In genomic region chr19:1648926-1649541, GRCh38 we compare ENCODE assay signal across 10 cellular contexts. TPM values are rescaled to one million over a fixed set of nuclear protein-coding genes. Genes with fewer than 3 reads are reported as not detected.
DNase-seq lines count a peak whose midpoint lies in the region; ATAC-seq and TF ChIP-seq lines count a peak whose summit lies in the region.
"Had no signal": no experiment of that assay in that cellular context is flagged by ENCODE, and none has a peak within 500 bp of the region (broad histone marks: within the 10 kb centered on the region; RNA-seq: fewer than 3 reads in every experiment).

No MANE protein-coding gene starts in this region.

- H3K27me3 ChIP-seq in Karpas-422 (ENCODE audit: low read length) (no peaks in the 10 kb centered on the region), testis (no peaks in the 10 kb centered on the region)
- H3K27me3 ChIP-seq: cardiac muscle cell had no signal

- DNase-seq in stimulated activated CD4-positive, alpha-beta T cell treated with anti-CD3 and anti-CD28 coated beads, Interleukin-4, amount 100 ng/mL, for 24 hours = peak; percentile 24
- DNase-seq in stimulated activated CD4-positive, alpha-beta T cell treated with anti-CD3 and anti-CD28 coated beads, Interleukin-1b, Interleukin-23, amount 100 ng/mL, for 48 hours = no peak
- DNase-seq in Karpas-422 (peak; percentile 68), germinal center (ENCODE audit: low spot score) (peak; percentile 71), testis (no peak)
- DNase-seq: NCI-H2227 treated with DMSO at 0.1 percent for 48 hours had no signal

- TF ChIP-seq POLR2A in testis (IDR thresholded peaks at IDR 0.05) = no peak

- H3K9me3 ChIP-seq in Karpas-422 (ENCODE audit: low read length) (no peaks in the 10 kb centered on the region), testis (no peaks in the 10 kb centered on the region)

- H3K27ac ChIP-seq in Karpas-422 (ENCODE audit: low read length) (peak overlapping the region; percentile 93), testis (no peak overlapping the region)
- H3K27ac ChIP-seq: cardiac muscle cell had no signal

- peak overlapping the region; percentile 84 for H3K4me2 ChIP-seq in Karpas-422 (ENCODE audit: low read depth, low read length, poor library complexity, severe bottlenecking)

- peaks cover 18% of the 10 kb centered on the region; the same call in 1 of the 2 replicates for H3K36me3 ChIP-seq in Karpas-422 (ENCODE audit: insufficient read depth, low read length)
- no peaks in the 10 kb centered on the region for H3K36me3 ChIP-seq in testis (ENCODE audit: low read depth, missing control alignments)
- H3K36me3 ChIP-seq: cardiac muscle cell had no signal

- no peak for ATAC-seq in HG02870 (IDR thresholded peaks at IDR 0.05; ENCODE audit: unreplicated experiment)
- ATAC-seq in GM19023 (IDR thresholded peaks at IDR 0.05; ENCODE audit: unreplicated experiment) = no peak
- ATAC-seq in HG03565 (IDR thresholded peaks at IDR 0.05; ENCODE audit: unreplicated experiment) = no peak

- H3K4me1 ChIP-seq in Karpas-422 (ENCODE audit: low read length) (peaks cover 47% of the 10 kb centered on the region), testis (peaks cover 20% of the 10 kb centered on the region)

- H3K9ac ChIP-seq in Karpas-422 (ENCODE audit: low read length) = peak overlapping the region; percentile 99

- peaks cover 62% of the 10 kb centered on the region for H3K79me2 ChIP-seq in Karpas-422 (ENCODE audit: low read length)

- no peaks in the 10 kb centered on the region for H3K9me2 ChIP-seq in Karpas-422 (replicated peaks; ENCODE audit: insufficient read depth, low read length)

- intact Hi-C loops in testis (cut with DNase I; ENCODE audit: low total_unique reads) = no loop called here

- peak overlapping the region; percentile 94 for H3K4me3 ChIP-seq in Karpas-422 (ENCODE audit: low read length)
- H3K4me3 ChIP-seq in testis = no peak overlapping the region
- H3K4me3 ChIP-seq: cardiac muscle cell had no signal

- no peak overlapping the region for H2AFZ ChIP-seq in Karpas-422 (ENCODE audit: low read length)

- 89 to 95% methylated on average over 21 to 23 of the region's 23 CpGs for WGBS in testis, 2 donors

- TF ChIP-seq CTCF in testis (IDR thresholded peaks at IDR 0.05) = no peak

- H4K20me1 ChIP-seq in Karpas-422 (ENCODE audit: insufficient read depth, low read depth, low read length) = no peaks in the 10 kb centered on the region; the same call in 1 of the 2 replicates

RNA-seq across cellular contexts. Expression of gene TCF3, which starts 3.4 kb away (rescaled TPM):
- 91.5 and 284 TPM in 2 replicates for total RNA-seq in Karpas-422 (2014; rRNA removed; shearing (Covaris generic); ENCODE audit: low replicate concordance)
- 100 to 1,000 TPM; 330 to 423 TPM for total RNA-seq in testis
- polyA plus RNA-seq in testis (ENCODE audit: insufficient read depth, low read depth, low replicate concordance) = 157 TPM

RNA-seq across cellular contexts. Expression of gene UQCR11, which starts 43.8 kb away (rescaled TPM):
- 106 and 170 TPM in 2 replicates for total RNA-seq in Karpas-422 (2014; rRNA removed; shearing (Covaris generic); ENCODE audit: low replicate concordance)
- total RNA-seq in testis = 10 to 100 TPM; 45.8 to 60.8 TPM
- polyA plus RNA-seq in testis (ENCODE audit: insufficient read depth, low read depth, low replicate concordance) = 105 TPM

RNA-seq across cellular contexts. Expression of gene MBD3, which starts 56.4 kb away (rescaled TPM):
- 42.2 and 124 TPM in 2 replicates for total RNA-seq in Karpas-422 (2014; rRNA removed; shearing (Covaris generic); ENCODE audit: low replicate concordance)
- 100 to 1,000 TPM; 146 to 153 TPM for total RNA-seq in testis
- 78.3 TPM for polyA plus RNA-seq in testis (ENCODE audit: insufficient read depth, low read depth, low replicate concordance)

Comparison
In these comparisons a context has a peak if more than half of its experiments do, and no peak if none do; other contexts are left out.
1. DNase-seq: peak in stimulated activated CD4-positive, alpha-beta T cell treated with anti-CD3 and anti-CD28 coated beads, Interleukin-4, amount 100 ng/mL, for 24 hours (single experiment), Karpas-422 (single experiment) and germinal center (single experiment); none in stimulated activated CD4-positive, alpha-beta T cell treated with anti-CD3 and anti-CD28 coated beads, Interleukin-1b, Interleukin-23, amount 100 ng/mL, for 48 hours (single experiment) and testis (single experiment).